Comparison of ENCODE assay signal across 14 cellular contexts in the genomic region with DNA sequence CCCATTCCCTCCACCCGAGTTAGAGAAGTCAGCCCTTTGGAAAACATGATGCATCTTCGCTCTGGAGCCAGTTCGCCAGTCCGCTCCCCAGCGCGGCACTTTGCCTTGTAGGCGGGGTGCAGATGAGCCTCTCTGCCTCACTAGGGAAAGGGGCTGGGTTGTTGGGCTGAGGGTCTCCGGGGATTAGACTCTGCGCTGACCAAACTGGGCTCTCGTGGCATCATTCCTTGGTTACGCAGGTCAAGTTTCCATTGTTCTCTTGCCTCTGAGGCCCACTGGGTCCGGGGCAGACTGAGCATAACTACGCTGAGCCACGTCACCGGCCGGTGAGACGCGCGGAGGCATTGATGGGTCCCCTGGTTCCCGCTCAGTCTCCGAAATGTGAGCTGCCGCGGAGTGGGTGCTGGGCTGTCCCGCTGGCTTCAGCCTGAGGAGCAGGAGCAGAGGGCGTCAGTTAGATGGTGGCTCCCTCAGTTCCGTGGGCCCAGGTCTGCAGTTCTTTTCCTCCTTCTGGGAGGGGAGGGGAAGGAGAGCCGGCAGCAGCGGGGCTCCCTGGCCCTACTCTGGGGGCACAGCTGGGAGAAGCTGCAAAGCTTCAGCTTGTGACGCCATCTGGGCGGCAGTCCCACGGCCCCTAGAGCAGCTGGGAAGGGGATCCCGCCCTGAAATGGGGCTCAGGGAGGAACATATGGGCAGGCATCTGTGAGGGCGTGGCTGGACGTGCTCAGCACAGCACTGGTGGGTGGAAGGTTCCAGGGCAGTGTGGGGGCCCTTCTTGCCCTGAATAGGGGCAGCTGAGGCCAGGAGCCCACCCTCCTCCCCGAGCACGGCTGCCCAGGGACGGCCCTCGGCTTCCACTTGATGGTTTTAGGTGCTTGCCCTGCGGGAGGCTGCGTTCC.
DNase-seq lines count a peak whose midpoint lies in the region; ATAC-seq and TF ChIP-seq lines count a peak whose summit lies in the region.
"Had no signal": no experiment of that assay in that cellular context is flagged by ENCODE, and none has a peak within 500 bp of the region (broad histone marks: within the 10 kb centered on the region; RNA-seq: fewer than 3 reads in every experiment).

No MANE protein-coding gene starts in this region.

- peaks cover 4% of the 10 kb centered on the region for H3K79me2 ChIP-seq in mammary epithelial cell (ENCODE audit: insufficient read depth, low read length)
- H3K79me2 ChIP-seq in osteoblast (ENCODE audit: insufficient read depth, low read length): no peaks in the 10 kb centered on the region

- no peak overlapping the region for H2AFZ ChIP-seq in mammary epithelial cell (ENCODE audit: low read depth, low read length)
- no peak overlapping the region for H2AFZ ChIP-seq in osteoblast (ENCODE audit: low read length)

- in situ Hi-C loops in mammary epithelial cell (cut with MboI; ENCODE audit: low sequenced_read_pairs in 2 of 2): no loop called here

- H3K36me3 ChIP-seq in breast epithelium: no peaks in the 10 kb centered on the region
- peaks cover 4% of the 10 kb centered on the region for H3K36me3 ChIP-seq in mammary epithelial cell (ENCODE audit: insufficient read depth, low read length)
- no peaks in the 10 kb centered on the region for H3K36me3 ChIP-seq in osteoblast (ENCODE audit: insufficient read depth, low read length)
- no peaks in the 10 kb centered on the region for H3K36me3 ChIP-seq in urinary bladder (ENCODE audit: insufficient read depth)

- H3K4me2 ChIP-seq in mammary epithelial cell (ENCODE audit: insufficient read depth, low read depth, low read length) (no peak overlapping the region), osteoblast (ENCODE audit: insufficient read depth, low read length) (peak overlapping the region; percentile 29)

- no peak for TF ChIP-seq CTCF in breast epithelium (IDR thresholded peaks at IDR 0.05)
- TF ChIP-seq CTCF in mammary epithelial cell (conservative IDR thresholded peaks at IDR 0.05 in 1 of 2, IDR thresholded peaks at IDR 0.05 in 1 of 2; ENCODE audit: extremely low read depth in 1 of 2, insufficient read depth in 1 of 2, low read depth in 1 of 2, low read length in 2 of 2): no peak
- TF ChIP-seq CTCF in fibroblast of villous mesenchyme (IDR thresholded peaks at IDR 0.05; ENCODE audit: insufficient read depth, low read depth, low read length): no peak
- TF ChIP-seq CTCF in osteoblast (IDR thresholded peaks at IDR 0.05; ENCODE audit: extremely low read depth, low read depth, low read length): no peak

- WGBS in mammary epithelial cell (ENCODE audit: low coverage, missing lambda C conversion rate): 97% methylated on average over 26 of the region's 40 CpGs
- 57% methylated on average over 40 of the region's 40 CpGs for WGBS in urinary bladder

- peaks cover 0 to 4% of the 10 kb centered on the region in 2 donors for H3K9me3 ChIP-seq in breast epithelium
- H3K9me3 ChIP-seq in mammary epithelial cell (replicated peaks; ENCODE audit: insufficient read depth, low read length): no peaks in the 10 kb centered on the region
- no peaks in the 10 kb centered on the region for H3K9me3 ChIP-seq in osteoblast (ENCODE audit: low read depth, low read length)

- CTCF ChIA-PET in mammary epithelial cell (lab: Charles Lee; ENCODE audit: low non-redundant PET): interaction anchor here (0.5 kb wide), 1 partner anchor 15 kb away, joined by 3 read pairs; no protein-coding TSS in a partner anchor

- no TSS peak for BruUV-seq in mammary epithelial cell (replicated peaks; lab: Mats Ljungman, UMichigan)

- H3K9ac ChIP-seq in mammary epithelial cell (ENCODE audit: insufficient read depth, low read length): no peak overlapping the region

- H3K4me3 ChIP-seq in breast epithelium (peak overlapping the region in 2 of 3 donors; percentile 3 to 6), mammary epithelial cell (replicated peaks in 1 of 3; ENCODE audit: insufficient read depth in 1 of 3, low read depth in 2 of 3, low read length in 3 of 3) (no peak overlapping the region), fibroblast of villous mesenchyme (ENCODE audit: low read depth, low read length) (no peak overlapping the region), osteoblast (ENCODE audit: insufficient read depth, low read length) (peak overlapping the region; percentile 0), urinary bladder (ENCODE audit: low read depth, low read length) (no peak overlapping the region)

- H4K20me1 ChIP-seq in mammary epithelial cell (ENCODE audit: insufficient read depth, low read length) (no peaks in the 10 kb centered on the region), osteoblast (ENCODE audit: insufficient read depth, low read length) (peaks cover 6% of the 10 kb centered on the region)

- H3K27me3 ChIP-seq in breast epithelium (no peaks in the 10 kb centered on the region), mammary epithelial cell (ENCODE audit: insufficient read depth, low read length) (no peaks in the 10 kb centered on the region), osteoblast (ENCODE audit: insufficient read depth, low read length) (no peaks in the 10 kb centered on the region)

- dilution Hi-C loops in mammary epithelial cell (cut with HindIII; ENCODE audit: low sequenced_read_pairs): loop anchor here (5.0 kb wide), 1 partner anchor 82 kb away; no protein-coding TSS in a partner anchor

- peak overlapping the region; percentile 50 to 72 for H3K27ac ChIP-seq in breast epithelium
- no peak overlapping the region for H3K27ac ChIP-seq in mammary epithelial cell (ENCODE audit: insufficient read depth, low read depth, low read length)
- peak overlapping the region; percentile 67 for H3K27ac ChIP-seq in osteoblast (ENCODE audit: low read depth, low read length)
- peak overlapping the region; percentile 42 for H3K27ac ChIP-seq in urinary bladder (ENCODE audit: low read depth)

- DNase-seq in breast epithelium (ENCODE audit: low spot score in 2 of 2) (no peak), mammary epithelial cell (no peak), fibroblast of villous mesenchyme (ENCODE audit: low read depth) (peak; percentile 55), osteoblast (ENCODE audit: insufficient read length, low spot score, missing footprints) (peak; percentile 53), glomerular visceral epithelial cell (ENCODE audit: extremely low spot score) (no peak), NCI-H1417 treated with DMSO at 0.1 percent for 48 hours (lab: John Stamatoyannopoulos, UW) (no peak)
- DNase-seq: 8988T; activated CD8-positive, alpha-beta T cell treated with anti-CD3 and anti-CD28 coated beads, Interleukin-2, amount 10 ng/mL, durations not matched to agents 7 days and 5 days; activated naive CD8-positive, alpha-beta T cell treated with anti-CD3 and anti-CD28 coated beads, Interleukin-2, amount 10 ng/mL, durations not matched to agents 7 days and 5 days; kidney glomerular epithelial cell; NCI-H748 treated with DMSO at 0.1 percent for 48 hours; SW 1271 had no signal

- no peak for ATAC-seq in GM18498 (IDR thresholded peaks at IDR 0.05; ENCODE audit: unreplicated experiment)
- ATAC-seq: activated CD8-positive, alpha-beta T cell treated with anti-CD3 and anti-CD28 coated beads, Interleukin-2, amount 10 ng/mL, durations not matched to agents 7 days and 5 days had no signal

- intact Hi-C loops in breast epithelium (cut with DNase I; ENCODE audit: low total_unique reads): no loop called here
- intact Hi-C loops in mammary epithelial cell (cut with micrococcal nuclease): no loop called here

- TF ChIP-seq POLR2A in breast epithelium (IDR thresholded peaks at IDR 0.05): no peak

- H3K4me1 ChIP-seq in breast epithelium: peaks cover 0 to 4% of the 10 kb centered on the region in 2 donors
- H3K4me1 ChIP-seq in mammary epithelial cell (ENCODE audit: insufficient read depth, low read length): peaks cover under 1% of the 10 kb centered on the region
- peaks cover 22% of the 10 kb centered on the region for H3K4me1 ChIP-seq in osteoblast (ENCODE audit: insufficient read depth, low read length)
- H3K4me1 ChIP-seq in urinary bladder (ENCODE audit: insufficient read depth): no peaks in the 10 kb centered on the region

Comparison
In these comparisons a context has a peak if more than half of its experiments do, and no peak if none do; other contexts are left out.
1. H3K4me3 ChIP-seq: peak in breast epithelium (2 of 3) and osteoblast (single experiment); none in mammary epithelial cell (0 of 3), fibroblast of villous mesenchyme (single experiment) and urinary bladder (single experiment).
2. DNase-seq: peak in fibroblast of villous mesenchyme (single experiment) and osteoblast (single experiment); none in breast epithelium (0 of 2), mammary epithelial cell (single experiment), glomerular visceral epithelial cell (single experiment) and NCI-H1417 treated with DMSO at 0.1 percent for 48 hours (single experiment).